7 cellular contexts compared by ENCODE assay signal in the genomic region with DNA sequence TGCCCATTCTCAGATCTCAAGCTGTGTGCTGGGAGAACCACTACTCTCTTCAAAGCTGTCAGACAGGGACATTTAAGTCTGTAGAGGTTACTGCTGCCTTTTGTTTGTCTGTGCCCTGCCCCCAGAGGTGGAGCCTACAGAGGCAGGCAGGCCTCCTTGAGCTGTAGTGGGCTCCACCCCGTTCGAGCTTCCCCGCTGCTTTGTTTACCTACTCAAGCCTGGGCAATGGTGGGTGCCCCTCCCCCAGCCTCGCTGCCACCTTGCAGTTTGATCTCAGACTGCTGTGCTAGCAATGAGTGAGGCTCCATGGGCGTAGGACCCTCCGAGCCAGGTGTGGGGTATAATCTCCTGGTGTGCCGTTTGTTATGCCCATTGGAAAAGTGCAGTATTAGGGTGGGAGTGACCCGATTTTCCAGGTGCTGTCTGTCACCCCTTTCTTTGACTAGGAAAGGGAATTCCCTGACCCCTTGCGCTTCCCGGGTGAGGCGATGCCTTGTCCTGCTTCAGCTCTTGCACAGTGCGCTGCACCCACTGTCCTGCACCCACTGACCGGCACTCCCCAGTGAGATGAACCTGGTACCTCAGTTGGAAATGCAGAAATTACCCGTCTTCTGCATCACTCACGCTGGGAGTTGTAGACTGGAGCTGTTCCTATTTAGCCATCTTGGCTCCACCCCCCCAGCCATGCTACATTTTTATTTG.
DNase-seq lines count a peak whose midpoint lies in the region; ATAC-seq and TF ChIP-seq lines count a peak whose summit lies in the region.
"Not testable (repeated sequence)": the region's sequence is repeated elsewhere in the genome, so short reads cannot be mapped to it uniquely, and the experiment has no call there.

No MANE protein-coding gene starts in this region.

- peak in 4 of 10 experiments; percentile 4 to 11 (median 7) for DNase-seq in CD4-positive, alpha-beta T cell
- DNase-seq in NCI-H1417 (lab: John Stamatoyannopoulos, UW) = peak in 2 of 3 experiments; percentile 5 to 54
- peak; percentile 63 for DNase-seq in NCI-H748 (lab: John Stamatoyannopoulos, UW; ENCODE audit: unreplicated experiment)
- DNase-seq in T-helper 2 cell treated with Interferon-gamma antibody and Interleukin-4, amounts not matched to agents 5 μg/mL and 100 μg/mL, for 36 hours (ENCODE audit: low spot score); activated T-cell treated with anti-CD3 and anti-CD28 coated beads, Interleukin-2, amount 50 U/mL, for 4 hours: not testable (repeated sequence)
- peak; percentile 15 for DNase-seq in left colon
- peak; percentile 47 for DNase-seq in ureter (ENCODE audit: low spot score)

- not testable (repeated sequence) for ATAC-seq in CD4-positive, alpha-beta T cell (ENCODE audit: poor library complexity); activated T-cell treated with anti-CD3 and anti-CD28 coated beads, Interleukin-2, amount 50 U/mL, for 4 hours; left colon

- POLR2A ChIA-PET in CD4-positive, alpha-beta T cell (lab: Charles Lee) = interaction anchor here (1.2 kb wide), 1 partner anchor 17 kb away, joined by 3 read pairs; no protein-coding TSS in a partner anchor

- not testable (repeated sequence) for H3K27ac ChIP-seq in CD4-positive, alpha-beta T cell (ENCODE audit: low read depth, low read length)

- TF ChIP-seq CTCF in CD4-positive, alpha-beta T cell (IDR thresholded peaks at IDR 0.05) = not testable (repeated sequence)

- H3K27me3 Mint-ChIP-seq in CD4-positive, alpha-beta T cell; T-helper 2 cell treated with Interferon-gamma antibody and Interleukin-4, amounts not matched to agents 5 μg/mL and 100 μg/mL, for 36 hours (ENCODE audit: low read depth); activated T-cell treated with anti-CD3 and anti-CD28 coated beads, Interleukin-2, amount 50 U/mL, for 4 hours (ENCODE audit: low read depth): not testable (repeated sequence)

- peak overlapping the region; percentile 13 for H3K27ac Mint-ChIP-seq in CD4-positive, alpha-beta T cell
- H3K27ac Mint-ChIP-seq in T-helper 2 cell treated with Interferon-gamma antibody and Interleukin-4, amounts not matched to agents 5 μg/mL and 100 μg/mL, for 36 hours = not testable (repeated sequence)

- peak overlapping the region; percentile 50 for H3K4me3 Mint-ChIP-seq in CD4-positive, alpha-beta T cell
- H3K4me3 Mint-ChIP-seq in T-helper 2 cell treated with Interferon-gamma antibody and Interleukin-4, amounts not matched to agents 5 μg/mL and 100 μg/mL, for 36 hours = peak overlapping the region; percentile 44
- H3K4me3 Mint-ChIP-seq in activated T-cell treated with anti-CD3 and anti-CD28 coated beads, Interleukin-2, amount 50 U/mL, for 4 hours = peak overlapping the region; percentile 43

- peaks cover 13% of the 10 kb centered on the region for H3K4me1 Mint-ChIP-seq in CD4-positive, alpha-beta T cell (ENCODE audit: low read depth)
- H3K4me1 Mint-ChIP-seq in T-helper 2 cell treated with Interferon-gamma antibody and Interleukin-4, amounts not matched to agents 5 μg/mL and 100 μg/mL, for 36 hours (ENCODE audit: low read depth) = not testable (repeated sequence)
- peaks cover 17% of the 10 kb centered on the region for H3K4me1 Mint-ChIP-seq in activated T-cell treated with anti-CD3 and anti-CD28 coated beads, Interleukin-2, amount 50 U/mL, for 4 hours (ENCODE audit: low read depth)

- CTCF ChIA-PET in CD4-positive, alpha-beta T cell (lab: Charles Lee) = not testable (repeated sequence)

- H3K9me3 Mint-ChIP-seq in CD4-positive, alpha-beta T cell; T-helper 2 cell treated with Interferon-gamma antibody and Interleukin-4, amounts not matched to agents 5 μg/mL and 100 μg/mL, for 36 hours; activated T-cell treated with anti-CD3 and anti-CD28 coated beads, Interleukin-2, amount 50 U/mL, for 4 hours: not testable (repeated sequence)

- H3K9me3 ChIP-seq in CD4-positive, alpha-beta T cell (ENCODE audit: control insufficient read depth, low read length) = not testable (repeated sequence)

- H3K27me3 ChIP-seq in CD4-positive, alpha-beta T cell (ENCODE audit: control insufficient read depth, insufficient read depth, low read length) = not testable (repeated sequence)

- not testable (repeated sequence) for H3K36me3 Mint-ChIP-seq in CD4-positive, alpha-beta T cell (ENCODE audit: low read depth); T-helper 2 cell treated with Interferon-gamma antibody and Interleukin-4, amounts not matched to agents 5 μg/mL and 100 μg/mL, for 36 hours (ENCODE audit: low read depth); activated T-cell treated with anti-CD3 and anti-CD28 coated beads, Interleukin-2, amount 50 U/mL, for 4 hours (ENCODE audit: insufficient read depth)

- intact Hi-C loops in CD4-positive, alpha-beta T cell (cut with DNase I, micrococcal nuclease); left colon (cut with DNase I, micrococcal nuclease): not testable (repeated sequence)
